2 cellular contexts compared by ENCODE assay signal in genomic region chr3:48435774-48436476, GRCh38.
A peak's percentile ranks its signal among the peaks of the same experiment; 100 is the strongest.
TF ChIP-seq lines count a peak whose summit lies in the region.

No MANE protein-coding gene starts in this region.

TF ChIP-seq in GM23338, 12 proteins besides CTCF, POLR2A, EP300 and RAD21:
- TF ChIP-seq POLR2AphosphoS5 (IDR thresholded peaks at IDR 0.05; ENCODE audit: low read depth) = 0 out of 2 replicates have a peak, but pooled peaks have one; percentile 31
- no peak for TF ChIP-seq ETS1 (IDR thresholded peaks at IDR 0.05)

TF ChIP-seq in HepG2, 621 proteins besides CTCF, POLR2A, EP300 and RAD21 (continues in another document):
- TF ChIP-seq ZNF691 (CRISPR knock-in tag; IDR thresholded peaks at IDR 0.05; ENCODE audit: borderline replicate concordance, low read depth) = peak; percentile 82; the same call in 1 of the 2 replicates
- no peak for TF ChIP-seq PREB (CRISPR knock-in tag; IDR thresholded peaks at IDR 0.05)
- TF ChIP-seq RELA (CRISPR knock-in tag; IDR thresholded peaks at IDR 0.05) = no peak
- TF ChIP-seq ATRX (CRISPR knock-in tag; IDR thresholded peaks at IDR 0.05; ENCODE audit: borderline replicate concordance) = no peak
- TF ChIP-seq ZNF780A (CRISPR knock-in tag; IDR thresholded peaks at IDR 0.05) = no peak
- no peak for TF ChIP-seq GPN1 (CRISPR knock-in tag; IDR thresholded peaks at IDR 0.05; ENCODE audit: borderline replicate concordance)
- TF ChIP-seq NFIB (CRISPR knock-in tag; IDR thresholded peaks at IDR 0.05; ENCODE audit: borderline replicate concordance) = no peak
- TF ChIP-seq SIN3A (IDR thresholded peaks at IDR 0.05; ENCODE audit: borderline replicate concordance, low read depth, low read length) = 0 out of 2 replicates have a peak, but pooled peaks have one; percentile 9
- TF ChIP-seq ZFX (CRISPR knock-in tag; IDR thresholded peaks at IDR 0.05; ENCODE audit: low read depth) = peak; percentile 50; the same call in 1 of the 2 replicates
- 0 out of 2 replicates have a peak, but pooled peaks have one; percentile 40 for TF ChIP-seq PPARG (CRISPR knock-in tag; conservative IDR thresholded peaks at IDR 0.05)
- TF ChIP-seq ZNF576 (CRISPR knock-in tag; IDR thresholded peaks at IDR 0.05) = no peak
- TF ChIP-seq ZGPAT (CRISPR knock-in tag; IDR thresholded peaks at IDR 0.05) = peak; percentile 45; the same call in 1 of the 2 replicates
- TF ChIP-seq YY1 (IDR thresholded peaks at IDR 0.05; ENCODE audit: insufficient read depth, insufficient replicate concordance, low read depth, low read length) = peak; percentile 71
- peak; percentile 74; the same call in 1 of the 2 replicates for TF ChIP-seq KDM2A (CRISPR knock-in tag; IDR thresholded peaks at IDR 0.05; ENCODE audit: borderline replicate concordance, low read depth)
- peak; percentile 65 for TF ChIP-seq RXRB (CRISPR knock-in tag; IDR thresholded peaks at IDR 0.05; ENCODE audit: borderline replicate concordance)
- no peak for TF ChIP-seq MED13 (CRISPR knock-in tag; IDR thresholded peaks at IDR 0.05)
- TF ChIP-seq ZSCAN21 (CRISPR knock-in tag; IDR thresholded peaks at IDR 0.05; ENCODE audit: borderline replicate concordance) = 0 out of 2 replicates have a peak, but pooled peaks have one; percentile 30
- TF ChIP-seq YEATS2 (CRISPR knock-in tag; IDR thresholded peaks at IDR 0.05; ENCODE audit: borderline replicate concordance) = peak; percentile 41; the same call in 1 of the 2 replicates
- TF ChIP-seq ZBED4 (CRISPR knock-in tag; IDR thresholded peaks at IDR 0.05; ENCODE audit: borderline replicate concordance) = peak; percentile 18; the same call in 1 of the 2 replicates
- TF ChIP-seq ZNF740 (CRISPR knock-in tag; IDR thresholded peaks at IDR 0.05) = 0 out of 2 replicates have a peak, but pooled peaks have one; percentile 47
- no peak for TF ChIP-seq ZBTB37 (CRISPR knock-in tag; IDR thresholded peaks at IDR 0.05)
- TF ChIP-seq ZSCAN25 (CRISPR knock-in tag; IDR thresholded peaks at IDR 0.05) = 0 out of 2 replicates have a peak, but pooled peaks have one; percentile 25
- peak; percentile 69; the same call in 1 of the 2 replicates for TF ChIP-seq TFAP4 (IDR thresholded peaks at IDR 0.05; ENCODE audit: borderline replicate concordance, low read depth)
- TF ChIP-seq ZNF263 (CRISPR knock-in tag; IDR thresholded peaks at IDR 0.05) = peak; percentile 40; the same call in 1 of the 2 replicates
- TF ChIP-seq ZZZ3 (CRISPR knock-in tag; IDR thresholded peaks at IDR 0.05; ENCODE audit: borderline replicate concordance) = no peak
- TF ChIP-seq PAXIP1 (CRISPR knock-in tag; conservative IDR thresholded peaks at IDR 0.05) = peak; percentile 31; the same call in 1 of the 2 replicates
- TF ChIP-seq MEF2D (CRISPR knock-in tag; IDR thresholded peaks at IDR 0.05) = 0 out of 2 replicates have a peak, but pooled peaks have one; percentile 53
- TF ChIP-seq IKZF5 (CRISPR knock-in tag; IDR thresholded peaks at IDR 0.05) = peak; percentile 82; the same call in 1 of the 2 replicates
- TF ChIP-seq ZNF556 (CRISPR knock-in tag; IDR thresholded peaks at IDR 0.05; ENCODE audit: borderline replicate concordance) = no peak; the same call in 1 of the 2 replicates
- TF ChIP-seq ZNF589 (CRISPR knock-in tag; conservative IDR thresholded peaks at IDR 0.05) = no peak
- TF ChIP-seq CBX5 (CRISPR knock-in tag; IDR thresholded peaks at IDR 0.05; ENCODE audit: borderline replicate concordance) = peak; percentile 47; the same call in 1 of the 2 replicates
- no peak for TF ChIP-seq FOSL2 (CRISPR knock-in tag; IDR thresholded peaks at IDR 0.05)
- no peak for TF ChIP-seq ARNTL (CRISPR knock-in tag; IDR thresholded peaks at IDR 0.05)
- TF ChIP-seq NR2F6 (IDR thresholded peaks at IDR 0.05) = no peak
- TF ChIP-seq NR2F6 (CRISPR knock-in tag; IDR thresholded peaks at IDR 0.05) = peak; percentile 39; the same call in 1 of the 2 replicates
- TF ChIP-seq SMAD9 (CRISPR knock-in tag; IDR thresholded peaks at IDR 0.05) = 0 out of 2 replicates have a peak, but pooled peaks have one; percentile 17
- TF ChIP-seq ZNF280D (CRISPR knock-in tag; IDR thresholded peaks at IDR 0.05) = 0 out of 2 replicates have a peak, but pooled peaks have one; percentile 39
- TF ChIP-seq ZFY (CRISPR knock-in tag; IDR thresholded peaks at IDR 0.05) = 0 out of 2 replicates have a peak, but pooled peaks have one; percentile 9
